In the genomic region with DNA sequence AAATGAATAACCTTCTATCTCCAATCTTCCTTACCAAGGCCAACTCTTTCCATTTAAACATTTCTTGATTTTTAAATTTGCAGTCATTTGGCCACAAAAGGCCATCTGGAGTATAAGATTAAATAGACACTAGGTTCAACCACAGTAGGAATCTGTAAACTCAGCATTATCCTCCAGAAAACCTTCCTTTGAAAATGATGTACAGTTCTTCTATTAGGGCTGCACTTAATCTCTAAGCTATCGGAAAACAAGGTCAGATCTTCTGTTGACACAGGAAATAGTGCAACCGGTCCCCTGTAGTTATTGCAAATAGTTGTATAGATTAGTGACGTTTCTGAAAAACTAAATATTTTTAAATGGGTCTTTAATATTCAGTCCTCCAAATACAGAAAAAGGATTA, we compare ENCODE assay signal across 17 cellular contexts.
"Had no signal": no experiment of that assay in that cellular context is flagged by ENCODE, and none has a peak within 500 bp of the region (broad histone marks: within the 10 kb centered on the region; RNA-seq: fewer than 3 reads in every experiment).

No MANE protein-coding gene starts in this region.

- H3K4me3 ChIP-seq: gastrocnemius medialis, heart right ventricle, sigmoid colon, skin epidermis, stomach, thoracic aorta, transverse colon had no signal

- H3K4me1 ChIP-seq: gastrocnemius medialis, heart right ventricle, sigmoid colon, stomach, transverse colon had no signal

- H3K9me3 ChIP-seq: gastrocnemius medialis, neutrophil, sigmoid colon, stomach, thoracic aorta, transverse colon had no signal

- H3K36me3 ChIP-seq: gastrocnemius medialis, heart right ventricle, neutrophil, sigmoid colon, stomach, thoracic aorta, transverse colon had no signal

- H3K27me3 ChIP-seq: gastrocnemius medialis, heart right ventricle, neutrophil, sigmoid colon, stomach, transverse colon had no signal

- DNase-seq: effector memory CD4-positive, alpha-beta T cell; gastrocnemius medialis; heart right ventricle; hypothalamus; kidney glomerular epithelial cell; naive thymus-derived CD4-positive, alpha-beta T cell; nephron progenitor cell; sigmoid colon; stimulated activated CD4-positive, alpha-beta T cell treated with anti-CD3 and anti-CD28 coated beads, Interleukin-2, amount 100 ng/mL, for 24 hours; stimulated activated CD4-positive, alpha-beta T cell treated with anti-CD3 and anti-CD28 coated beads, Interleukin-4, amount 100 ng/mL, for 4 hours; stimulated activated naive B cell treated with anti-CD40 and anti-IgM and Interleukin-4, amounts not matched to agents 10 μg/mL and 1 μg/mL and 100 μg/mL, for 72 hours; stomach; substantia nigra; transverse colon had no signal

- H3K27ac ChIP-seq: gastrocnemius medialis, heart right ventricle, neutrophil, sigmoid colon, skin epidermis, stomach, thoracic aorta, transverse colon had no signal
